Comparison of ENCODE assay signal across 28 cellular contexts in the genomic region with DNA sequence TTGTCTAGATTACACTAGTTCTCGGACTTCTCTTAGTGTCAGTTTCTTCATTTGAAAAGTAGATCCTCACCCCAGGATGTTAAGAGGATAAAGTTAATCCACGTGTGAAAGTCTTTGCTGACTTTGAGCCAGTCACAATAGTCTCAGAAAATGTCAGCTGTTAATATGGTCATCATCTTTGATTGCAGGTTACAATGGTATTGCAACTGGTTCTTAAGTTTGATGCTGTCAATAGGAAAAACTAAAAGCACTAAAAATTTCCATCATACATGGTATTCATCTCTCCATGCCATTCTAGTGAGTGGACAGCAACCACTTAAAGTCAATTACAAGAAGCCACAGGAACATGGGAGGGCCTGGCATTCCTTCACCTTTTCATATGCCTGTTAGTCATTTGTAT.
"Had no signal": no experiment of that assay in that cellular context is flagged by ENCODE, and none has a peak within 500 bp of the region (broad histone marks: within the 10 kb centered on the region; RNA-seq: fewer than 3 reads in every experiment).

No MANE protein-coding gene starts in this region.

- H3K4me3 ChIP-seq: ascending aorta, coronary artery, dorsolateral prefrontal cortex, esophagus muscularis mucosa, gastroesophageal sphincter, heart right ventricle had no signal

- H3K27me3 ChIP-seq: ascending aorta, dorsolateral prefrontal cortex, esophagus muscularis mucosa, gastroesophageal sphincter, heart right ventricle had no signal

- H3K27me3 Mint-ChIP-seq: activated CD4-positive, alpha-beta memory T cell treated with anti-CD3 and anti-CD28 coated beads for 36 hours; activated CD4-positive, alpha-beta T cell treated with anti-CD3 and anti-CD28 coated beads, Interleukin-2, amount 10 ng/mL, durations not matched to agents 24 days and 14 days; activated CD8-positive, alpha-beta memory T cell treated with anti-CD3 and anti-CD28 coated beads, Interleukin-2, amount 10 ng/mL, durations not matched to agents 7 days and 5 days; central memory CD8-positive, alpha-beta T cell; dendritic cell treated with granulocyte-macrophage colony-stimulating factor and Interleukin-4, amounts not matched to agents 40 ng/mL and 50 ng/mL, for 4 days had no signal

- H3K27ac Mint-ChIP-seq: activated CD4-positive, alpha-beta memory T cell treated with anti-CD3 and anti-CD28 coated beads for 36 hours; activated CD4-positive, alpha-beta T cell treated with anti-CD3 and anti-CD28 coated beads for 36 hours; activated CD4-positive, alpha-beta T cell treated with anti-CD3 and anti-CD28 coated beads, Interleukin-2, amount 10 ng/mL, durations not matched to agents 24 days and 14 days; activated CD8-positive, alpha-beta memory T cell treated with anti-CD3 and anti-CD28 coated beads, Interleukin-2, amount 10 ng/mL, durations not matched to agents 7 days and 5 days; activated CD8-positive, alpha-beta T cell treated with anti-CD3 and anti-CD28 coated beads, Interleukin-2, amount 10 ng/mL, durations not matched to agents 7 days and 5 days; activated naive CD4-positive, alpha-beta T cell treated with anti-CD3 and anti-CD28 coated beads for 36 hours; activated naive CD4-positive, alpha-beta T cell treated with anti-CD3 and anti-CD28 coated beads, Interleukin-2, amount 50 U/mL, for 24 hours; activated naive CD8-positive, alpha-beta T cell treated with anti-CD3 and anti-CD28 coated beads, Interleukin-2, amount 10 ng/mL, durations not matched to agents 7 days and 5 days; activated T-helper 1 cell treated with anti-CD3 and anti-CD28 coated beads, Interleukin-12 subunit alpha, Interleukin-12 subunit beta, Interleukin-2, Interleukin-4 antibody, amounts not matched to agents 30 ng/mL and 10 ng/mL and 1 ng/mL, durations not matched to agents 14 hours and 24 hours and 36 hours; activated T-helper 2 cell treated with anti-CD3 and anti-CD28 coated beads, Interferon-gamma antibody, Interleukin-2, Interleukin-4, amounts not matched to agents 10 μg/mL and 5 μg/mL and 100 μg/mL, durations not matched to agents 14 hours and 24 hours and 36 hours; dendritic cell treated with granulocyte-macrophage colony-stimulating factor and Interleukin-4, amounts not matched to agents 40 ng/mL and 50 ng/mL, for 4 days had no signal

- H3K4me1 ChIP-seq: ascending aorta, esophagus muscularis mucosa, gastroesophageal sphincter, heart right ventricle had no signal

- H3K36me3 ChIP-seq: ascending aorta, esophagus muscularis mucosa, gastroesophageal sphincter, heart right ventricle had no signal

- H3K27ac ChIP-seq: ascending aorta, coronary artery, dorsolateral prefrontal cortex, esophagus muscularis mucosa, gastroesophageal sphincter, heart right ventricle had no signal

- H3K9me3 ChIP-seq: ascending aorta had no signal

- H3K4me1 Mint-ChIP-seq: activated CD4-positive, alpha-beta T cell treated with anti-CD3 and anti-CD28 coated beads for 36 hours; activated CD4-positive, alpha-beta T cell treated with anti-CD3 and anti-CD28 coated beads, Interleukin-2, amount 10 ng/mL, durations not matched to agents 24 days and 14 days; activated CD8-positive, alpha-beta memory T cell treated with anti-CD3 and anti-CD28 coated beads, Interleukin-2, amount 10 ng/mL, durations not matched to agents 7 days and 5 days; activated naive CD4-positive, alpha-beta T cell treated with anti-CD3 and anti-CD28 coated beads, Interleukin-2, amount 50 U/mL, for 24 hours; activated naive CD8-positive, alpha-beta T cell treated with anti-CD3 and anti-CD28 coated beads, Interleukin-2, amount 10 ng/mL, durations not matched to agents 7 days and 5 days; central memory CD8-positive, alpha-beta T cell had no signal

- H3K4me3 Mint-ChIP-seq: activated CD4-positive, alpha-beta memory T cell treated with anti-CD3 and anti-CD28 coated beads for 36 hours; activated CD4-positive, alpha-beta T cell treated with anti-CD3 and anti-CD28 coated beads for 36 hours; activated CD4-positive, alpha-beta T cell treated with anti-CD3 and anti-CD28 coated beads, Interleukin-2, amount 10 ng/mL, durations not matched to agents 24 days and 14 days; activated CD8-positive, alpha-beta memory T cell treated with anti-CD3 and anti-CD28 coated beads, Interleukin-2, amount 10 ng/mL, durations not matched to agents 7 days and 5 days; activated CD8-positive, alpha-beta T cell treated with anti-CD3 and anti-CD28 coated beads, Interleukin-2, amount 10 ng/mL, durations not matched to agents 7 days and 5 days; activated naive CD4-positive, alpha-beta T cell treated with anti-CD3 and anti-CD28 coated beads for 36 hours; activated naive CD4-positive, alpha-beta T cell treated with anti-CD3 and anti-CD28 coated beads, Interleukin-2, amount 50 U/mL, for 24 hours; activated naive CD8-positive, alpha-beta T cell treated with anti-CD3 and anti-CD28 coated beads, Interleukin-2, amount 10 ng/mL, durations not matched to agents 7 days and 5 days; activated T-helper 1 cell treated with anti-CD3 and anti-CD28 coated beads, Interleukin-12 subunit alpha, Interleukin-12 subunit beta, Interleukin-2, Interleukin-4 antibody, amounts not matched to agents 30 ng/mL and 10 ng/mL and 1 ng/mL, durations not matched to agents 14 hours and 24 hours and 36 hours; central memory CD8-positive, alpha-beta T cell; dendritic cell treated with granulocyte-macrophage colony-stimulating factor and Interleukin-4, amounts not matched to agents 40 ng/mL and 50 ng/mL, for 4 days had no signal

- ATAC-seq: activated CD4-positive, alpha-beta T cell treated with anti-CD3 and anti-CD28 coated beads for 36 hours; activated CD8-positive, alpha-beta memory T cell treated with anti-CD3 and anti-CD28 coated beads, Interleukin-2, amount 10 ng/mL, durations not matched to agents 7 days and 5 days; activated CD8-positive, alpha-beta T cell treated with anti-CD3 and anti-CD28 coated beads, Interleukin-2, amount 10 ng/mL, durations not matched to agents 7 days and 5 days; gastroesophageal sphincter; heart right ventricle had no signal

- H3K9me3 Mint-ChIP-seq: dendritic cell treated with granulocyte-macrophage colony-stimulating factor and Interleukin-4, amounts not matched to agents 40 ng/mL and 50 ng/mL, for 4 days had no signal

- H3K36me3 Mint-ChIP-seq: activated CD4-positive, alpha-beta memory T cell treated with anti-CD3 and anti-CD28 coated beads for 36 hours; activated CD8-positive, alpha-beta memory T cell treated with anti-CD3 and anti-CD28 coated beads, Interleukin-2, amount 10 ng/mL, durations not matched to agents 7 days and 5 days; activated naive CD4-positive, alpha-beta T cell treated with anti-CD3 and anti-CD28 coated beads, Interleukin-2, amount 50 U/mL, for 24 hours; activated naive CD8-positive, alpha-beta T cell treated with anti-CD3 and anti-CD28 coated beads, Interleukin-2, amount 10 ng/mL, durations not matched to agents 7 days and 5 days had no signal

- DNase-seq: activated CD4-positive, alpha-beta memory T cell treated with anti-CD3 and anti-CD28 coated beads for 36 hours; activated CD4-positive, alpha-beta T cell treated with anti-CD3 and anti-CD28 coated beads for 36 hours; activated CD4-positive, alpha-beta T cell treated with anti-CD3 and anti-CD28 coated beads, Interleukin-2, amount 10 ng/mL, durations not matched to agents 24 days and 14 days; activated CD4-positive, CD25-positive, alpha-beta regulatory T cell; activated CD4-positive, CD25-positive, alpha-beta regulatory T cell treated with anti-CD3 and anti-CD28 coated beads, Interleukin-2, amount 50 U/mL, for 72 hours; activated CD8-positive, alpha-beta memory T cell treated with anti-CD3 and anti-CD28 coated beads, Interleukin-2, amount 10 ng/mL, durations not matched to agents 7 days and 5 days; activated CD8-positive, alpha-beta memory T cell treated with anti-CD3 and anti-CD28 coated beads, Interleukin-2, amount 50 U/mL, for 4 hours; activated CD8-positive, alpha-beta T cell treated with anti-CD3 and anti-CD28 coated beads, Interleukin-2, amount 10 ng/mL, durations not matched to agents 7 days and 5 days; activated effector memory CD4-positive, alpha-beta T cell treated with anti-CD3 and anti-CD28 coated beads, Interleukin-2, amount 50 U/mL, for 16 hours; activated naive CD4-positive, alpha-beta T cell treated with anti-CD3 and anti-CD28 coated beads for 36 hours; activated naive CD8-positive, alpha-beta T cell treated with anti-CD3 and anti-CD28 coated beads, Interleukin-2, amount 10 ng/mL, durations not matched to agents 7 days and 5 days; activated T-cell treated with anti-CD3 and anti-CD28 coated beads, Interleukin-2, amount 50 U/mL, for 1 hour; activated T-cell treated with anti-CD3 and anti-CD28 coated beads, Interleukin-2, amount 50 U/mL, for 48 hours; dorsolateral prefrontal cortex; effector memory CD4-positive, alpha-beta T cell; erythroblast; foreskin melanocyte; heart right ventricle; T-helper 2 cell had no signal
